ENCODE assay signal across 17 cellular contexts in the genomic region with DNA sequence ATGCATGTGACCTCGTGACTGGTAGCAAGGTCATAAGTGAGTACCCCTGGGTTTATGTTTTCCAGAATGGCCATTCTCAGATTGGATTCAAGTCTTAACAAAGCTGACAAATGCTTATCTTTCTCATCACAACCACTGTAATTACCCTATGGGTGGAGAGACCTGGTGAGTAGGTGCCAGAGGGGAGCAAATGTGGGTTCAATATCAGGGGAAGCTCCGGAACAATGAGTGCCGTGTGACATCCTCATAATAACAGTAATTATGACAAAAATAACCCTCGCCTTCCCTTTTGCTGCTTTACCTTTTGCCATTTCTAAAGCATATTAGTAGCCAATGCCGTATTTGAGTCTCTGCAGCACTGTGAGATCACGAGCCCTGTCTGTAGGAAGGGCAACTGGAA.
DNase-seq lines count a peak whose midpoint lies in the region; TF ChIP-seq lines count a peak whose summit lies in the region.
"Had no signal": no experiment of that assay in that cellular context is flagged by ENCODE, and none has a peak within 500 bp of the region (broad histone marks: within the 10 kb centered on the region; RNA-seq: fewer than 3 reads in every experiment).

No MANE protein-coding gene starts in this region.

- DNase-seq in COR-L47 (lab: John Stamatoyannopoulos, UW) (peak; percentile 20), NCI-H2227 treated with DMSO at 0.1 percent for 48 hours (lab: John Stamatoyannopoulos, UW) (peak; percentile 15), neural crest cell (ENCODE audit: low read depth, low spot score) (no peak), COLO829 (ENCODE audit: low spot score) (no peak), HEK293T (ENCODE audit: extremely low spot score) (no peak), EL (no peak)
- DNase-seq: 8988T; ACHN; AML-193; BE2C; CD4-positive, alpha-beta memory T cell; DMS 273 treated with DMSO at 0.1 percent for 48 hours; DMS79 treated with DMSO at 0.1 percent for 48 hours; H9; HFFc6 had no signal

- POLR2A ChIA-PET in HEK293T (lab: Yijun Ruan, JAX), result no interaction called here

- H3K9me3 Mint-ChIP-seq in brain, result no peaks in the 10 kb centered on the region
- no peaks in the 10 kb centered on the region for H3K9me3 Mint-ChIP-seq in neural crest cell
- H3K9me3 Mint-ChIP-seq: GM23338, H9 had no signal

- CTCF ChIA-PET in HEK293T (lab: Yijun Ruan, JAX), result no interaction called here

- H3K36me3 Mint-ChIP-seq in brain, result no peaks in the 10 kb centered on the region
- no peaks in the 10 kb centered on the region for H3K36me3 Mint-ChIP-seq in neural crest cell (ENCODE audit: low read depth)
- H3K36me3 Mint-ChIP-seq: CD4-positive, alpha-beta memory T cell had no signal

- H3K27me3 Mint-ChIP-seq in brain (peaks cover 3% of the 10 kb centered on the region), neural crest cell (ENCODE audit: low read depth) (peaks cover 4% of the 10 kb centered on the region)

- no peak overlapping the region for H3K4me3 Mint-ChIP-seq in brain
- H3K4me3 Mint-ChIP-seq in neural crest cell, result no peak overlapping the region
- H3K4me3 Mint-ChIP-seq: CD4-positive, alpha-beta memory T cell; GM23338; H9; HFFc6 had no signal

- H3K4me1 Mint-ChIP-seq in brain (peaks cover 46% of the 10 kb centered on the region), neural crest cell (peaks cover 13% of the 10 kb centered on the region)
- H3K4me1 Mint-ChIP-seq: CD4-positive, alpha-beta memory T cell had no signal

- no peak for TF ChIP-seq CTCF in brain (conservative IDR thresholded peaks at IDR 0.05)
- no peak for TF ChIP-seq CTCF in neural crest cell (conservative IDR thresholded peaks at IDR 0.05)

- H3K27ac Mint-ChIP-seq in brain (peak overlapping the region; percentile 0 to 86 (median 49)), neural crest cell (ENCODE audit: unreplicated experiment) (peak overlapping the region; percentile 71)
- H3K27ac Mint-ChIP-seq: CD4-positive, alpha-beta memory T cell; GM23338; H9; HFFc6 had no signal

TF ChIP-seq in HEK293T, 16 proteins besides CTCF, POLR2A, EP300 and RAD21:
- no peak for TF ChIP-seq FOXM1 (IDR thresholded peaks at IDR 0.05; ENCODE audit: borderline replicate concordance)
TF ChIP-seq in HEK293T: peak in this region for 0.

Comparison
In these comparisons a context has a peak if more than half of its experiments do, and no peak if none do; other contexts are left out.
1. DNase-seq: peak in COR-L47 (single experiment) and NCI-H2227 treated with DMSO at 0.1 percent for 48 hours (single experiment); none in neural crest cell (single experiment), COLO829 (single experiment), HEK293T (single experiment) and EL (single experiment).